In genomic region chr4:110022457-110022856, GRCh38 we compare ENCODE assay signal across 41 cellular contexts.
"Had no signal": no experiment of that assay in that cellular context is flagged by ENCODE, and none has a peak within 500 bp of the region (broad histone marks: within the 10 kb centered on the region; RNA-seq: fewer than 3 reads in every experiment).

No MANE protein-coding gene starts in this region.

- H3K27ac Mint-ChIP-seq: activated naive CD4-positive, alpha-beta T cell treated with anti-CD3 and anti-CD28 coated beads for 36 hours; activated naive CD4-positive, alpha-beta T cell treated with anti-CD3 and anti-CD28 coated beads, Interleukin-2, amount 10 ng/mL, durations not matched to agents 7 days and 5 days; activated naive CD4-positive, alpha-beta T cell treated with anti-CD3 and anti-CD28 coated beads, Interleukin-2, amount 50 U/mL, for 24 hours; activated naive CD4-positive, alpha-beta T cell treated with anti-CD3 and anti-CD28 coated beads, Interleukin-2, amount 50 U/mL, for 72 hours; activated naive CD8-positive, alpha-beta T cell; activated naive CD8-positive, alpha-beta T cell treated with anti-CD3 and anti-CD28 coated beads for 36 hours; activated naive CD8-positive, alpha-beta T cell treated with anti-CD3 and anti-CD28 coated beads, Interleukin-2, amount 10 ng/mL, durations not matched to agents 7 days and 5 days; activated naive CD8-positive, alpha-beta T cell treated with anti-CD3 and anti-CD28 coated beads, Interleukin-2, amount 50 U/mL, for 24 hours; activated T-cell treated with anti-CD3 and anti-CD28 coated beads, Interleukin-2, amount 50 U/mL, for 24 hours; activated T-cell treated with anti-CD3 and anti-CD28 coated beads, Interleukin-2, amount 50 U/mL, for 72 hours; activated T-helper 1 cell treated with anti-CD3 and anti-CD28 coated beads, Interleukin-12 subunit alpha, Interleukin-12 subunit beta, Interleukin-2, Interleukin-4 antibody, amounts not matched to agents 30 ng/mL and 10 ng/mL and 1 ng/mL, durations not matched to agents 14 hours and 24 hours and 36 hours; activated T-helper 17 cell treated with anti-CD3 and anti-CD28 coated beads, Interleukin-2, amount 50 U/mL, for 72 hours; activated T-helper 2 cell treated with anti-CD3 and anti-CD28 coated beads, Interferon-gamma antibody, Interleukin-2, Interleukin-4, amounts not matched to agents 10 μg/mL and 5 μg/mL and 100 μg/mL, durations not matched to agents 14 hours and 24 hours and 36 hours; brain had no signal

- H3K4me3 Mint-ChIP-seq: activated naive CD4-positive, alpha-beta T cell treated with anti-CD3 and anti-CD28 coated beads for 36 hours; activated naive CD4-positive, alpha-beta T cell treated with anti-CD3 and anti-CD28 coated beads, Interleukin-2, amount 10 ng/mL, durations not matched to agents 7 days and 5 days; activated naive CD4-positive, alpha-beta T cell treated with anti-CD3 and anti-CD28 coated beads, Interleukin-2, amount 50 U/mL, for 24 hours; activated naive CD8-positive, alpha-beta T cell; activated naive CD8-positive, alpha-beta T cell treated with anti-CD3 and anti-CD28 coated beads for 36 hours; activated naive CD8-positive, alpha-beta T cell treated with anti-CD3 and anti-CD28 coated beads, Interleukin-2, amount 10 ng/mL, durations not matched to agents 7 days and 5 days; activated naive CD8-positive, alpha-beta T cell treated with anti-CD3 and anti-CD28 coated beads, Interleukin-2, amount 50 U/mL, for 24 hours; activated T-cell treated with anti-CD3 and anti-CD28 coated beads, Interleukin-2, amount 50 U/mL, for 24 hours; activated T-cell treated with anti-CD3 and anti-CD28 coated beads, Interleukin-2, amount 50 U/mL, for 4 hours; activated T-cell treated with anti-CD3 and anti-CD28 coated beads, Interleukin-2, amount 50 U/mL, for 72 hours; activated T-helper 1 cell treated with anti-CD3 and anti-CD28 coated beads, Interleukin-12 subunit alpha, Interleukin-12 subunit beta, Interleukin-2, Interleukin-4 antibody, amounts not matched to agents 30 ng/mL and 10 ng/mL and 1 ng/mL, durations not matched to agents 14 hours and 24 hours and 36 hours; activated T-helper 17 cell treated with anti-CD3 and anti-CD28 coated beads, Interleukin-2, amount 50 U/mL, for 72 hours; brain; central memory CD8-positive, alpha-beta T cell had no signal

- H3K4me1 Mint-ChIP-seq: activated naive CD4-positive, alpha-beta T cell treated with anti-CD3 and anti-CD28 coated beads, Interleukin-2, amount 10 ng/mL, durations not matched to agents 7 days and 5 days; activated naive CD8-positive, alpha-beta T cell treated with anti-CD3 and anti-CD28 coated beads, Interleukin-2, amount 10 ng/mL, durations not matched to agents 7 days and 5 days; activated T-helper 17 cell treated with anti-CD3 and anti-CD28 coated beads, Interleukin-2, amount 50 U/mL, for 72 hours; central memory CD8-positive, alpha-beta T cell had no signal

- H3K27ac ChIP-seq: adrenal gland, ascending aorta, body of pancreas, brain microvascular endothelial cell, breast epithelium, cardiac muscle cell had no signal

- H3K27me3 ChIP-seq: ascending aorta, body of pancreas, brain microvascular endothelial cell, breast epithelium, cardiac muscle cell had no signal

- H3K4me1 ChIP-seq: adrenal gland, ascending aorta, body of pancreas, breast epithelium had no signal

- H3K9me3 ChIP-seq: adrenal gland, ascending aorta, body of pancreas, breast epithelium had no signal

- H3K9me3 Mint-ChIP-seq: activated naive CD4-positive, alpha-beta T cell treated with anti-CD3 and anti-CD28 coated beads for 36 hours; activated naive CD4-positive, alpha-beta T cell treated with anti-CD3 and anti-CD28 coated beads, Interleukin-2, amount 10 ng/mL, durations not matched to agents 7 days and 5 days; activated naive CD4-positive, alpha-beta T cell treated with anti-CD3 and anti-CD28 coated beads, Interleukin-2, amount 50 U/mL, for 24 hours; activated naive CD4-positive, alpha-beta T cell treated with anti-CD3 and anti-CD28 coated beads, Interleukin-2, amount 50 U/mL, for 72 hours; activated naive CD8-positive, alpha-beta T cell treated with anti-CD3 and anti-CD28 coated beads for 36 hours; activated naive CD8-positive, alpha-beta T cell treated with anti-CD3 and anti-CD28 coated beads, Interleukin-2, amount 10 ng/mL, durations not matched to agents 7 days and 5 days; activated naive CD8-positive, alpha-beta T cell treated with anti-CD3 and anti-CD28 coated beads, Interleukin-2, amount 50 U/mL, for 24 hours; activated T-cell treated with anti-CD3 and anti-CD28 coated beads, Interleukin-2, amount 50 U/mL, for 24 hours; activated T-helper 1 cell treated with anti-CD3 and anti-CD28 coated beads, Interleukin-12 subunit alpha, Interleukin-12 subunit beta, Interleukin-2, Interleukin-4 antibody, amounts not matched to agents 30 ng/mL and 10 ng/mL and 1 ng/mL, durations not matched to agents 14 hours and 24 hours and 36 hours; activated T-helper 2 cell treated with anti-CD3 and anti-CD28 coated beads, Interferon-gamma antibody, Interleukin-2, Interleukin-4, amounts not matched to agents 10 μg/mL and 5 μg/mL and 100 μg/mL, durations not matched to agents 14 hours and 24 hours and 36 hours; central memory CD8-positive, alpha-beta T cell had no signal

- H3K27me3 Mint-ChIP-seq: activated naive CD8-positive, alpha-beta T cell; activated naive CD8-positive, alpha-beta T cell treated with anti-CD3 and anti-CD28 coated beads for 36 hours; activated naive CD8-positive, alpha-beta T cell treated with anti-CD3 and anti-CD28 coated beads, Interleukin-2, amount 50 U/mL, for 24 hours; activated T-cell treated with anti-CD3 and anti-CD28 coated beads, Interleukin-2, amount 50 U/mL, for 24 hours; activated T-helper 17 cell treated with anti-CD3 and anti-CD28 coated beads, Interleukin-2, amount 50 U/mL, for 72 hours; central memory CD8-positive, alpha-beta T cell had no signal

- H3K36me3 Mint-ChIP-seq: activated naive CD4-positive, alpha-beta T cell treated with anti-CD3 and anti-CD28 coated beads, Interleukin-2, amount 10 ng/mL, durations not matched to agents 7 days and 5 days; activated naive CD4-positive, alpha-beta T cell treated with anti-CD3 and anti-CD28 coated beads, Interleukin-2, amount 50 U/mL, for 24 hours; activated naive CD4-positive, alpha-beta T cell treated with anti-CD3 and anti-CD28 coated beads, Interleukin-2, amount 50 U/mL, for 72 hours; activated naive CD8-positive, alpha-beta T cell; activated naive CD8-positive, alpha-beta T cell treated with anti-CD3 and anti-CD28 coated beads for 36 hours; activated naive CD8-positive, alpha-beta T cell treated with anti-CD3 and anti-CD28 coated beads, Interleukin-2, amount 10 ng/mL, durations not matched to agents 7 days and 5 days; brain had no signal

- ATAC-seq: activated naive CD4-positive, alpha-beta T cell treated with anti-CD3 and anti-CD28 coated beads, Interleukin-2, amount 50 U/mL, for 72 hours; activated naive CD8-positive, alpha-beta T cell treated with anti-CD3 and anti-CD28 coated beads, Interleukin-2, amount 50 U/mL, for 24 hours; activated T-cell treated with anti-CD3 and anti-CD28 coated beads, Interleukin-2, amount 50 U/mL, for 4 hours; activated T-cell treated with anti-CD3 and anti-CD28 coated beads, Interleukin-2, amount 50 U/mL, for 72 hours; activated T-helper 17 cell treated with anti-CD3 and anti-CD28 coated beads, Interleukin-2, amount 50 U/mL, for 72 hours; body of pancreas had no signal

- H3K36me3 ChIP-seq: adrenal gland, ascending aorta, brain microvascular endothelial cell, breast epithelium, cardiac muscle cell had no signal

- H3K4me3 ChIP-seq: adrenal gland, ascending aorta, body of pancreas, breast epithelium, cardiac muscle cell had no signal

- FAIRE-seq: astrocyte, bronchial epithelial cell had no signal

- DNase-seq: activated effector memory CD4-positive, alpha-beta T cell treated with anti-CD3 and anti-CD28 coated beads, Interleukin-2, amount 50 U/mL, for 16 hours; activated effector memory CD4-positive, alpha-beta T cell treated with Interleukin-2 at 50 U/mL for 16 hours; activated gamma-delta T cell; activated gamma-delta T cell treated with Interleukin-2 at 50 U/mL for 16 hours; activated naive CD4-positive, alpha-beta T cell; activated naive CD4-positive, alpha-beta T cell treated with anti-CD3 and anti-CD28 coated beads for 36 hours; activated naive CD4-positive, alpha-beta T cell treated with anti-CD3 and anti-CD28 coated beads, Interleukin-2, amount 10 ng/mL, durations not matched to agents 7 days and 5 days; activated naive CD4-positive, alpha-beta T cell treated with anti-CD3 and anti-CD28 coated beads, Interleukin-2, amount 50 U/mL, for 16 hours; activated naive CD4-positive, alpha-beta T cell treated with Interleukin-2 at 50 U/mL for 16 hours; activated naive CD8-positive, alpha-beta T cell treated with anti-CD3 and anti-CD28 coated beads for 36 hours; activated naive CD8-positive, alpha-beta T cell treated with anti-CD3 and anti-CD28 coated beads, Interleukin-2, amount 10 ng/mL, durations not matched to agents 7 days and 5 days; activated naive CD8-positive, alpha-beta T cell treated with anti-CD3 and anti-CD28 coated beads, Interleukin-2, amount 50 U/mL, for 24 hours; activated T-cell treated with anti-CD3 and anti-CD28 coated beads for 4 hours; activated T-cell treated with anti-CD3 and anti-CD28 coated beads, Interleukin-2, amount 50 U/mL, for 1 hour; activated T-cell treated with anti-CD3 and anti-CD28 coated beads, Interleukin-2, amount 50 U/mL, for 24 hours; activated T-cell treated with anti-CD3 and anti-CD28 coated beads, Interleukin-2, amount 50 U/mL, for 4 hours; activated T-cell treated with anti-CD3 and anti-CD28 coated beads, Interleukin-2, amount 50 U/mL, for 48 hours; activated T-cell treated with anti-CD3 and anti-CD28 coated beads, Interleukin-2, amount 50 U/mL, for 72 hours; adrenal gland; amniotic stem cell; amygdala; anterior cingulate cortex; aorta; body of pancreas; brain microvascular endothelial cell; caudate nucleus; central memory CD4-positive, alpha-beta T cell; cerebellar nuclear complex had no signal
